In genomic region chr10:111233439-111233838, GRCh38 we compare ENCODE assay signal across 23 cellular contexts.
DNase-seq lines count a peak whose midpoint lies in the region; TF ChIP-seq lines count a peak whose summit lies in the region.
"Had no signal": no experiment of that assay in that cellular context is flagged by ENCODE, and none has a peak within 500 bp of the region (broad histone marks: within the 10 kb centered on the region; RNA-seq: fewer than 3 reads in every experiment).

No MANE protein-coding gene starts in this region.

- no peaks in the 10 kb centered on the region for H3K79me2 ChIP-seq in mesendoderm (ENCODE audit: control insufficient read depth, insufficient read depth, low read length)

- WGBS in mesendoderm (ENCODE audit: extremely low coverage, insufficient coverage, low lambda C conversion rate), result no CpG with 5 or more reads among the region's 1 CpG

- no peaks in the 10 kb centered on the region for H3K36me3 ChIP-seq in mesendoderm (ENCODE audit: control insufficient read depth, insufficient read depth, low read length)
- no peaks in the 10 kb centered on the region for H3K36me3 ChIP-seq in tibial artery
- H3K36me3 ChIP-seq: gastrocnemius medialis had no signal

- no peak overlapping the region for H3K9ac ChIP-seq in mesendoderm (ENCODE audit: low read length)

- no peak overlapping the region for H2BK5ac ChIP-seq in mesendoderm (ENCODE audit: low read length)

- H3K4me3 ChIP-seq in mesendoderm (ENCODE audit: low read length), result no peak overlapping the region
- no peak overlapping the region for H3K4me3 ChIP-seq in tibial artery
- H3K4me3 ChIP-seq: gastrocnemius medialis had no signal

- no peaks in the 10 kb centered on the region for H3K9me3 ChIP-seq in tibial artery
- H3K9me3 ChIP-seq: gastrocnemius medialis had no signal

- intact Hi-C loops in tibial artery (cut with DNase I; ENCODE audit: low total_unique reads), result no loop called here

- H2BK120ac ChIP-seq in mesendoderm (ENCODE audit: low read depth, low read length), result no peak overlapping the region

- H4K8ac ChIP-seq in mesendoderm (ENCODE audit: low read depth, low read length), result no peak overlapping the region

- no peaks in the 10 kb centered on the region for H3K4me1 ChIP-seq in mesendoderm (ENCODE audit: control insufficient read depth, low read depth, low read length)
- H3K4me1 ChIP-seq in tibial artery, result no peaks in the 10 kb centered on the region
- H3K4me1 ChIP-seq: gastrocnemius medialis had no signal

- no peak for TF ChIP-seq CTCF in tibial artery (IDR thresholded peaks at IDR 0.05)

- H3K27me3 ChIP-seq in mesendoderm (ENCODE audit: insufficient read depth, low read length, poor library complexity) (no peaks in the 10 kb centered on the region), tibial artery (no peaks in the 10 kb centered on the region)
- H3K27me3 ChIP-seq: gastrocnemius medialis had no signal

- DNase-seq in EH (ENCODE audit: low read depth), result peak; percentile 20
- DNase-seq in astrocyte of the hippocampus (ENCODE audit: low read depth, low spot score), result peak; percentile 37
- DNase-seq in mesendoderm, result peak; percentile 11
- no peak for DNase-seq in stimulated activated CD4-positive, alpha-beta T cell treated with anti-CD3 and anti-CD28 coated beads, Interleukin-1b, Interleukin-23, amount 100 ng/mL, for 48 hours
- DNase-seq in G401 (ENCODE audit: low spot score), result no peak
- DNase-seq in hepatic stellate cell (ENCODE audit: low spot score), result no peak
- DNase-seq in tibial artery, result no peak
- DNase-seq: activated CD4-positive, alpha-beta T cell treated with anti-CD3 and anti-CD28 coated beads for 1 hour; activated CD8-positive, alpha-beta memory T cell treated with anti-CD3 and anti-CD28 coated beads for 24 hours; activated naive CD4-positive, alpha-beta T cell treated with Interleukin-2 at 50 U/mL for 16 hours; activated T-cell treated with anti-CD3 and anti-CD28 coated beads, Interleukin-2, amount 50 U/mL, for 24 hours; AML-193; aorta; CD8-positive, alpha-beta memory T cell; DMS153; erythroblast; gastrocnemius medialis; NCI-H1105 treated with DMSO at 0.1 percent for 48 hours; NCI-H510A; occipital lobe; stimulated activated CD4-positive, alpha-beta T cell treated with anti-CD3 and anti-CD28 coated beads, Interleukin-4, amount 100 ng/mL, for 4 hours; T1000 had no signal

- no peak overlapping the region for H3K4me2 ChIP-seq in mesendoderm (ENCODE audit: low read length)

- no peak overlapping the region for H2BK15ac ChIP-seq in mesendoderm (replicated peaks; ENCODE audit: low read depth)

- H3K79me1 ChIP-seq in mesendoderm (ENCODE audit: low read length), result no peaks in the 10 kb centered on the region

- TF ChIP-seq RAD21 in Ishikawa (IDR thresholded peaks at IDR 0.05; ENCODE audit: low read depth), result no peak

- H4K5ac ChIP-seq in mesendoderm (ENCODE audit: low read length), result no peak overlapping the region

- no peak overlapping the region for H2AK5ac ChIP-seq in mesendoderm (ENCODE audit: low read length)

- no peak overlapping the region for H3K23ac ChIP-seq in mesendoderm (ENCODE audit: low read length)

- H3K18ac ChIP-seq in mesendoderm (ENCODE audit: low read length), result no peak overlapping the region

- H3K27ac ChIP-seq in mesendoderm (ENCODE audit: low read depth, low read length) (no peak overlapping the region), tibial artery (no peak overlapping the region)
- H3K27ac ChIP-seq: gastrocnemius medialis had no signal

- no peak for TF ChIP-seq EP300 in Ishikawa (IDR thresholded peaks at IDR 0.05; ENCODE audit: borderline replicate concordance)

- H3K56ac ChIP-seq in mesendoderm (ENCODE audit: low read length), result no peak overlapping the region

- H3K4ac ChIP-seq in mesendoderm (ENCODE audit: low read depth, low read length), result no peak overlapping the region

- in situ Hi-C loops in G401 (cut with HindIII; ENCODE audit: low sequenced_read_pairs), result no loop called here

TF ChIP-seq in Ishikawa, 13 proteins besides CTCF, POLR2A, EP300 and RAD21:
- no peak for TF ChIP-seq YY1 (IDR thresholded peaks at IDR 0.05; ENCODE audit: low read depth)
- TF ChIP-seq TCF12 (IDR thresholded peaks at IDR 0.05; ENCODE audit: low read depth), result no peak
- no peak for TF ChIP-seq MAX (IDR thresholded peaks at IDR 0.05)
- TF ChIP-seq REST (IDR thresholded peaks at IDR 0.05; ENCODE audit: low read depth), result peak; percentile 88
- no peak for TF ChIP-seq CEBPB (IDR thresholded peaks at IDR 0.05)
- TF ChIP-seq USF1 (IDR thresholded peaks at IDR 0.05), result no peak

Comparison
In these comparisons a context has a peak if more than half of its experiments do, and no peak if none do; other contexts are left out.
1. DNase-seq: peak in EH (single experiment), astrocyte of the hippocampus (single experiment) and mesendoderm (single experiment); none in stimulated activated CD4-positive, alpha-beta T cell treated with anti-CD3 and anti-CD28 coated beads, Interleukin-1b, Interleukin-23, amount 100 ng/mL, for 48 hours (single experiment), G401 (single experiment), hepatic stellate cell (single experiment) and tibial artery (0 of 2).